ENCODE assay signal across 15 cellular contexts in genomic region chr10:102016416-102016815, GRCh38. TPM values are rescaled to one million over a fixed set of nuclear protein-coding genes. Genes with fewer than 3 reads are reported as not detected.
DNase-seq lines count a peak whose midpoint lies in the region; ATAC-seq, FAIRE-seq and TF ChIP-seq lines count a peak whose summit lies in the region.
"Had no signal": no experiment of that assay in that cellular context is flagged by ENCODE, and none has a peak within 500 bp of the region (broad histone marks: within the 10 kb centered on the region; RNA-seq: fewer than 3 reads in every experiment).

No MANE protein-coding gene starts in this region.

- H3K27ac ChIP-seq in endothelial cell of umbilical vein (ENCODE audit: insufficient read depth, low read depth, low read length) (no peak overlapping the region), heart right ventricle (no peak overlapping the region)
- H3K27ac ChIP-seq: C4-2B had no signal

- no peaks in the 10 kb centered on the region for H3K9me3 Mint-ChIP-seq in osteocyte (ENCODE audit: unreplicated experiment)

- no peak for ATAC-seq in heart right ventricle
- ATAC-seq: GM12878 had no signal

- peaks cover 0 to 2% of the 10 kb centered on the region in 2 experiments for H3K36me3 ChIP-seq in endothelial cell of umbilical vein (ENCODE audit: control insufficient read depth in 2 of 2, extremely low read depth in 1 of 2, insufficient read depth in 2 of 2, low read length in 2 of 2)
- H3K36me3 ChIP-seq in heart right ventricle, result peaks cover 0 to 98% (median 7%) of the 10 kb centered on the region in 9 donors

- no peak for TF ChIP-seq POLR2A in endothelial cell of umbilical vein (IDR thresholded peaks at IDR 0.05; ENCODE audit: low read depth, low read length)

- intact Hi-C loops in endothelial cell of umbilical vein (cut with micrococcal nuclease), result no loop called here
- intact Hi-C loops in heart right ventricle (cut with DNase I), result loop anchor here in 1 of 10 donors (10.0 kb wide), 2 partner anchors 132 to 172 kb away; partner anchors contain the start of gene KCNIP2

- no peaks in the 10 kb centered on the region for H3K4me1 Mint-ChIP-seq in osteocyte (ENCODE audit: unreplicated experiment)

- no peak overlapping the region for H3K4me3 Mint-ChIP-seq in osteocyte (ENCODE audit: unreplicated experiment)
- H3K4me3 Mint-ChIP-seq: CD4-positive, alpha-beta memory T cell had no signal

- no peak overlapping the region for H2AFZ ChIP-seq in endothelial cell of umbilical vein (ENCODE audit: low read depth, low read length)

- BruUV-seq in endothelial cell of umbilical vein (replicated peaks; lab: Mats Ljungman, UMichigan), result no TSS peak

- POLR2A ChIA-PET in endothelial cell of umbilical vein (lab: Charles Lee), result no interaction called here

- H3K36me3 Mint-ChIP-seq in osteocyte (ENCODE audit: unreplicated experiment), result peaks cover 24% of the 10 kb centered on the region

- H3K4me1 ChIP-seq in endothelial cell of umbilical vein (ENCODE audit: control insufficient read depth, extremely low read depth, insufficient read depth, low read length), result peaks cover 11% of the 10 kb centered on the region
- H3K4me1 ChIP-seq in heart right ventricle, result peaks cover 0 to 14% (median 3%) of the 10 kb centered on the region in 9 donors
- H3K4me1 ChIP-seq: BE2C, HAP-1 had no signal

- DNase-seq in AG20443 (ENCODE audit: low spot score) (peak; percentile 17), GM03348 (ENCODE audit: low spot score) (peak; percentile 16), endothelial cell of umbilical vein (ENCODE audit: low read depth, low spot score) (peak; percentile 59), renal cortical epithelial cell (ENCODE audit: low read depth) (peak; percentile 31), heart right ventricle (no peak), osteocyte (ENCODE audit: extremely low spot score, unreplicated experiment) (no peak)
- DNase-seq: BE2C; CD4-positive, alpha-beta memory T cell; DMS153; DMS79; GF-D8 had no signal

- H3K9me1 ChIP-seq in endothelial cell of umbilical vein (replicated peaks; ENCODE audit: control insufficient read depth, extremely low read depth, insufficient read depth, low read length), result no peaks in the 10 kb centered on the region

- no peak overlapping the region for H3K27ac Mint-ChIP-seq in osteocyte (ENCODE audit: unreplicated experiment)

- peak; percentile 78 for FAIRE-seq in endothelial cell of umbilical vein (lab: Jason Lieb, UNC)
- FAIRE-seq: GM12878, GM19239 had no signal

- H3K9me3 ChIP-seq in endothelial cell of umbilical vein (replicated peaks; ENCODE audit: control insufficient read depth, insufficient read depth, low read length) (no peaks in the 10 kb centered on the region), heart right ventricle (no peaks in the 10 kb centered on the region)
- H3K9me3 ChIP-seq: BE2C, HAP-1 had no signal

- no peaks in the 10 kb centered on the region for H4K20me1 ChIP-seq in endothelial cell of umbilical vein (replicated peaks; ENCODE audit: control insufficient read depth, extremely low read depth, insufficient read depth, low read length)

- TF ChIP-seq CTCF in endothelial cell of umbilical vein (IDR thresholded peaks at IDR 0.05; ENCODE audit: extremely low read depth in 1 of 2, insufficient read depth in 1 of 2, low read depth in 1 of 2, low read length in 2 of 2) (no peak), heart right ventricle (IDR thresholded peaks at IDR 0.05) (no peak), osteocyte (IDR thresholded peaks at IDR 0.05) (no peak)

- no peaks in the 10 kb centered on the region for H3K79me2 ChIP-seq in endothelial cell of umbilical vein (ENCODE audit: control insufficient read depth, insufficient read depth, low read length)

- no peak overlapping the region for H3K9ac ChIP-seq in endothelial cell of umbilical vein (replicated peaks; ENCODE audit: extremely low read depth, insufficient read depth, low read length)

- dilution Hi-C loops in endothelial cell of umbilical vein (cut with MboI; ENCODE audit: extremely low pct_ligation_motif_present, low sequenced_read_pairs), result no loop called here

- H3K4me3 ChIP-seq in endothelial cell of umbilical vein (replicated peaks in 1 of 3; ENCODE audit: insufficient read depth in 1 of 3, low read depth in 1 of 3, low read length in 3 of 3) (no peak overlapping the region), heart right ventricle (no peak overlapping the region)
- H3K4me3 ChIP-seq: GM12878, HAP-1 had no signal

- H3K27me3 ChIP-seq in endothelial cell of umbilical vein (ENCODE audit: control insufficient read depth in 2 of 2, insufficient read depth in 2 of 2, low read length in 2 of 2) (no peaks in the 10 kb centered on the region), heart right ventricle (no peaks in the 10 kb centered on the region)
- H3K27me3 ChIP-seq: BE2C had no signal

- no peaks in the 10 kb centered on the region for H3K27me3 Mint-ChIP-seq in osteocyte (ENCODE audit: unreplicated experiment)
- H3K27me3 Mint-ChIP-seq: CD4-positive, alpha-beta memory T cell had no signal

- CTCF ChIA-PET in endothelial cell of umbilical vein (lab: Charles Lee), result interaction anchor here (0.6 to 3.5 kb wide), 6 partner anchors 35 to 181 kb away, joined by 3 to 28 read pairs (median 4); no protein-coding TSS in a partner anchor

- no peak overlapping the region for H3K4me2 ChIP-seq in endothelial cell of umbilical vein (ENCODE audit: insufficient read depth, low read length)

TF ChIP-seq in endothelial cell of umbilical vein, 7 proteins besides CTCF, POLR2A, EP300 and RAD21:
- TF ChIP-seq FOS (IDR thresholded peaks at IDR 0.05; ENCODE audit: borderline replicate concordance, insufficient read depth, low read length), result peak; percentile 28
- no peak for TF ChIP-seq EZH2 (IDR thresholded peaks at IDR 0.05; ENCODE audit: borderline replicate concordance, low read depth, low read length, severe bottlenecking)
TF ChIP-seq in endothelial cell of umbilical vein: peak in this region for 1.

RNA-seq across cellular contexts. Expression of gene ARMH3, which starts 39.6 kb away (rescaled TPM):
- total RNA-seq in endothelial cell of umbilical vein (16.6 and 17.6 TPM in 2 replicates), renal cortical epithelial cell (5.9 and 18.4 TPM in 2 replicates), heart right ventricle (10 to 100 TPM; 45.0 to 96.8 (median 59.5) TPM), osteocyte (27.8 and 28.8 TPM in 2 replicates)
- polyA plus RNA-seq in endothelial cell of umbilical vein (12.6 and 13.1 TPM in 2 replicates), heart right ventricle (10 to 100 TPM; 24.1 to 34.8 TPM)
- 11.9 TPM in 2 replicates for polyA plus RNA-seq in endothelial cell of umbilical vein (2011; cell fraction: cytosol; rRNA removed)
- 16.9 and 18.1 TPM in 2 replicates for polyA plus RNA-seq in endothelial cell of umbilical vein (2011; cell fraction: nucleus; rRNA removed)
- polyA plus RNA-seq in endothelial cell of umbilical vein (2012), result 14.3 and 14.4 TPM in 2 replicates
- 21.4 and 22.7 TPM in 2 replicates for polyA minus RNA-seq in endothelial cell of umbilical vein
- 7.9 TPM for polyA minus RNA-seq in endothelial cell of umbilical vein (2011; cell fraction: cytosol; rRNA and poly(A)+ RNA removed)
- polyA minus RNA-seq in endothelial cell of umbilical vein (2011; cell fraction: nucleus; rRNA and poly(A)+ RNA removed), result 19.2 and 23.5 TPM in 2 replicates

RNA-seq across cellular contexts. Expression of gene HPS6, which starts 48.7 kb away (rescaled TPM):
- total RNA-seq in endothelial cell of umbilical vein (18.5 TPM in 2 replicates), renal cortical epithelial cell (44.8 and 86.7 TPM in 2 replicates), heart right ventricle (10 to 100 TPM in 7 of 10 donors, 1 to 10 TPM in 3; 8.2 to 13.6 (median 11.1) TPM), osteocyte (21.5 and 22.2 TPM in 2 replicates)
- polyA plus RNA-seq in endothelial cell of umbilical vein (9.3 and 11.6 TPM in 2 replicates), heart right ventricle (1 to 10 TPM; 8.3 to 9.7 TPM)
- 5.3 and 6.0 TPM in 2 replicates for polyA plus RNA-seq in endothelial cell of umbilical vein (2011; cell fraction: cytosol; rRNA removed)
- polyA plus RNA-seq in endothelial cell of umbilical vein (2011; cell fraction: nucleus; rRNA removed), result 2.9 and 3.0 TPM in 2 replicates
- 10.9 and 12.3 TPM in 2 replicates for polyA plus RNA-seq in endothelial cell of umbilical vein (2012)
- 12.1 and 12.6 TPM in 2 replicates for polyA minus RNA-seq in endothelial cell of umbilical vein
- polyA minus RNA-seq in endothelial cell of umbilical vein (2011; cell fraction: cytosol; rRNA and poly(A)+ RNA removed), result 15.7 TPM
- 3.1 and 3.9 TPM in 2 replicates for polyA minus RNA-seq in endothelial cell of umbilical vein (2011; cell fraction: nucleus; rRNA and poly(A)+ RNA removed)

Comparison
In these comparisons a context has a peak if more than half of its experiments do, and no peak if none do; other contexts are left out.
1. DNase-seq: peak in AG20443 (single experiment), GM03348 (single experiment), endothelial cell of umbilical vein (single experiment) and renal cortical epithelial cell (single experiment); none in heart right ventricle (0 of 2) and osteocyte (single experiment).